In the genomic region with DNA sequence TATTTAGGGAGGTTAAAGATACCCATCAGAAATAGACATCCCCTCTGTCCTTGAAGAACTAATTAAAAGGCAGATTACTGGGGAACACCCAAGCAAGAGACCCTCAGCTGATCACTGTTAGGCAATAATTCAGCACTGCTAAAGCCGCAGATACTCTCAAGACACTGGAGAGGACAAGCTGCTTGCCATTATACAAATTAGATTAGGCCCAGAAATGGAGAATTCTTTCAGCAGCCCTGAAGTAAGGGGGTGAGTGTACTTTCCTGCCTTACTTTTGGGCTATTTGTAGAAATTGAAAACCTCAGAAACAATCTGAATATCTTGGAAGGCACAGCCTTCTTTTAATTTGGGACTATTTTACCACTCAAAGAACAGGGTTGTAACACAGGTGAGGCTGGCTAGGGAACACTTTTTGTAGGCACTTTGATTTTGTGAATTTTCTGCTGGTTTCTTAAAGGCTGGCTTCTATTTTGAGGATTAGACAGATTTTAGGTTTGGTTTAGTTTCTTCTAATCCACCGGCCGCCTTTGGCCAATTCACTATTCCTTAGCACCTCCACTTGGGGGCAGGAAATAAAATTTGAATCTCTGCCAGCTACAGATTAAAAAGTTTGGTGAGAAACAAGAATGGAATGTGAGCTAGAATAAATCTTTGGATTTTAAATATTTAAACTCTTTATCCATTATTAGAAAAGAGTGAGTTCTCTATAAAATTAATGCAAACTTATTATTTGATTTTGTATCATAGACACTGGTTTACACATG, we compare ENCODE assay signal across 13 cellular contexts.
DNase-seq lines count a peak whose midpoint lies in the region; ATAC-seq, FAIRE-seq and TF ChIP-seq lines count a peak whose summit lies in the region.
"Had no signal": no experiment of that assay in that cellular context is flagged by ENCODE, and none has a peak within 500 bp of the region (broad histone marks: within the 10 kb centered on the region; RNA-seq: fewer than 3 reads in every experiment).

No MANE protein-coding gene starts in this region.

- DNase-seq in activated naive CD4-positive, alpha-beta T cell treated with anti-CD3 and anti-CD28 coated beads, Interleukin-2, amount 50 U/mL, for 72 hours (ENCODE audit: low spot score in 2 of 2), result no peak
- DNase-seq in astrocyte of the spinal cord (ENCODE audit: low read depth, low spot score), result peak; percentile 47
- DNase-seq in iPS-NIHi11 (ENCODE audit: low spot score), result peak; percentile 11
- DNase-seq in urothelium cell line (ENCODE audit: low spot score), result peak; percentile 32
- DNase-seq in stimulated activated CD4-positive, alpha-beta T cell treated with anti-CD3 and anti-CD28 coated beads, Interleukin-12 subunit alpha, Interleukin-12 subunit beta, amount 100 ng/mL, for 4 hours, result no peak
- no peak for DNase-seq in COLO668 (lab: John Stamatoyannopoulos, UW; ENCODE audit: unreplicated experiment)
- DNase-seq: 8988T, colonic mucosa, kidney glomerular epithelial cell, retina, T-cell had no signal

- no peaks in the 10 kb centered on the region for H3K9me3 Mint-ChIP-seq in activated naive CD4-positive, alpha-beta T cell treated with anti-CD3 and anti-CD28 coated beads, Interleukin-2, amount 50 U/mL, for 24 hours
- no peaks in the 10 kb centered on the region for H3K9me3 Mint-ChIP-seq in activated naive CD4-positive, alpha-beta T cell treated with anti-CD3 and anti-CD28 coated beads, Interleukin-2, amount 50 U/mL, for 72 hours
- H3K9me3 Mint-ChIP-seq: T-cell had no signal

- no peak overlapping the region for H3K4me3 Mint-ChIP-seq in activated naive CD4-positive, alpha-beta T cell treated with anti-CD3 and anti-CD28 coated beads, Interleukin-2, amount 50 U/mL, for 24 hours
- H3K4me3 Mint-ChIP-seq: T-cell had no signal

- ATAC-seq in activated naive CD4-positive, alpha-beta T cell treated with anti-CD3 and anti-CD28 coated beads, Interleukin-2, amount 50 U/mL, for 72 hours, result no peak
- ATAC-seq in GM19328 (IDR thresholded peaks at IDR 0.05; ENCODE audit: unreplicated experiment), result no peak
- ATAC-seq: T-cell had no signal

- no peaks in the 10 kb centered on the region for H3K27me3 Mint-ChIP-seq in activated naive CD4-positive, alpha-beta T cell treated with anti-CD3 and anti-CD28 coated beads, Interleukin-2, amount 50 U/mL, for 24 hours
- H3K27me3 Mint-ChIP-seq: T-cell had no signal

- peaks cover 28% of the 10 kb centered on the region for H3K4me1 Mint-ChIP-seq in activated naive CD4-positive, alpha-beta T cell treated with anti-CD3 and anti-CD28 coated beads, Interleukin-2, amount 50 U/mL, for 24 hours

- in situ Hi-C loops in astrocyte of the spinal cord (cut with HindIII; ENCODE audit: low sequenced_read_pairs), result no loop called here

- H3K36me3 Mint-ChIP-seq in activated naive CD4-positive, alpha-beta T cell treated with anti-CD3 and anti-CD28 coated beads, Interleukin-2, amount 50 U/mL, for 24 hours, result peaks cover 27% of the 10 kb centered on the region
- H3K36me3 Mint-ChIP-seq in activated naive CD4-positive, alpha-beta T cell treated with anti-CD3 and anti-CD28 coated beads, Interleukin-2, amount 50 U/mL, for 72 hours, result peaks cover 23 to 34% of the 10 kb centered on the region in 2 donors

- peak; percentile 18 for TF ChIP-seq CTCF in astrocyte of the spinal cord (IDR thresholded peaks at IDR 0.05; ENCODE audit: low read depth, low read length)

- no peak overlapping the region for H3K4me3 ChIP-seq in astrocyte of the spinal cord (ENCODE audit: low read depth, low read length)
- H3K4me3 ChIP-seq: colonic mucosa had no signal

- H3K27ac Mint-ChIP-seq in activated naive CD4-positive, alpha-beta T cell treated with anti-CD3 and anti-CD28 coated beads, Interleukin-2, amount 50 U/mL, for 24 hours, result peak overlapping the region; percentile 70
- H3K27ac Mint-ChIP-seq in activated naive CD4-positive, alpha-beta T cell treated with anti-CD3 and anti-CD28 coated beads, Interleukin-2, amount 50 U/mL, for 72 hours, result no peak overlapping the region

- FAIRE-seq in urothelium cell line (lab: Jason Lieb, UNC), result no peak

Comparison
In these comparisons a context has a peak if more than half of its experiments do, and no peak if none do; other contexts are left out.
1. DNase-seq: peak in astrocyte of the spinal cord (single experiment), iPS-NIHi11 (single experiment) and urothelium cell line (single experiment); none in activated naive CD4-positive, alpha-beta T cell treated with anti-CD3 and anti-CD28 coated beads, Interleukin-2, amount 50 U/mL, for 72 hours (0 of 2), stimulated activated CD4-positive, alpha-beta T cell treated with anti-CD3 and anti-CD28 coated beads, Interleukin-12 subunit alpha, Interleukin-12 subunit beta, amount 100 ng/mL, for 4 hours (single experiment) and COLO668 (single experiment).